In the genomic region with DNA sequence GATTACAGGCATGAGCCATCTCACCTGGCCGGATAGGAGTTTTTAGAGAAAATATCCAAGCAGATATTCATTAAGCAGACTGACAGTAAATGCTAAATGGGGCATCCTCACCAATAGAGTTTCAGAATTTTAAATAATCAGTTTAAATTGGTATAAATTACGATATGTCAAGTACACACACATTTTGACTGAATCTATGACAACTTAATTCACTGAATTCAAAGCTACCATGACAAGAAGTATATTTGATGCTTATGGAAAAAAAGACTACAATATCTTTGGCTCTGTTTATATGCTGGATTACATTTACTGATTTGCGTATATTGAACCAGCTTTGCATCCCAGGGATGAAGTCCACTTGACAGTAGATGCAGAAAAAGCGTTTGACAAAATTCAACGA, we compare ENCODE assay signal across 6 cellular contexts.
"Had no signal": no experiment of that assay in that cellular context is flagged by ENCODE, and none has a peak within 500 bp of the region (broad histone marks: within the 10 kb centered on the region; RNA-seq: fewer than 3 reads in every experiment).

No MANE protein-coding gene starts in this region.

- H3K4me3 ChIP-seq: K562 had no signal

- H3K4me2 ChIP-seq: KMS-11 had no signal

- H3K27ac ChIP-seq: HL-60, KMS-11 had no signal

- DNase-seq: IMR-90, KBM-7, KG1 had no signal

- H3K9ac ChIP-seq: KMS-11 had no signal
